Comparison of ENCODE assay signal across 1 cellular context in genomic region chr20:35699127-35699913, GRCh38.
TF ChIP-seq lines count a peak whose summit lies in the region.

NFS1 (minus strand) TSS chr20:35699352; CDS start chr20:35699288, 64 bp downstream.
ROMO1 (plus strand) TSS chr20:35699405; CDS start chr20:35699633, 228 bp downstream.

TF ChIP-seq in WTC11, 78 proteins besides CTCF, POLR2A, EP300 and RAD21 (continued from another document):
- TF ChIP-seq FOXP4 (CRISPR knock-in tag; IDR thresholded peaks at IDR 0.05) = no peak
- TF ChIP-seq ZNF219 (CRISPR knock-in tag; IDR thresholded peaks at IDR 0.05; ENCODE audit: borderline replicate concordance) = no peak
- no peak for TF ChIP-seq CREB1 (CRISPR knock-in tag; IDR thresholded peaks at IDR 0.05)
- TF ChIP-seq EMX1 (CRISPR knock-in tag; IDR thresholded peaks at IDR 0.05) = no peak
- no peak for TF ChIP-seq ZSCAN18 (CRISPR knock-in tag; IDR thresholded peaks at IDR 0.05)
- no peak for TF ChIP-seq GTF2I (CRISPR knock-in tag; conservative IDR thresholded peaks at IDR 0.05)
- TF ChIP-seq AFF4 (CRISPR knock-in tag; IDR thresholded peaks at IDR 0.05; ENCODE audit: borderline replicate concordance) = no peak
- TF ChIP-seq E2F1 (CRISPR knock-in tag; IDR thresholded peaks at IDR 0.05) = no peak
- TF ChIP-seq SMAD3 (CRISPR knock-in tag; IDR thresholded peaks at IDR 0.05; ENCODE audit: borderline replicate concordance) = peak; percentile 81
- TF ChIP-seq AR (CRISPR knock-in tag; IDR thresholded peaks at IDR 0.05) = no peak
- no peak; the same call in 1 of the 2 replicates for TF ChIP-seq SMAD4 (CRISPR knock-in tag; IDR thresholded peaks at IDR 0.05)
- peak; percentile 67; the same call in 1 of the 2 replicates for TF ChIP-seq ARID4B (CRISPR knock-in tag; IDR thresholded peaks at IDR 0.05; ENCODE audit: borderline replicate concordance)
- TF ChIP-seq TEAD4 (CRISPR knock-in tag; IDR thresholded peaks at IDR 0.05) = no peak
- no peak for TF ChIP-seq ZNF532 (CRISPR knock-in tag; IDR thresholded peaks at IDR 0.05; ENCODE audit: borderline replicate concordance)
- 0 out of 2 replicates have a peak, but pooled peaks have one; percentile 30 for TF ChIP-seq ATF2 (CRISPR knock-in tag; IDR thresholded peaks at IDR 0.05; ENCODE audit: borderline replicate concordance, low read depth)
- no peak for TF ChIP-seq KAT7 (CRISPR knock-in tag; IDR thresholded peaks at IDR 0.05; ENCODE audit: borderline replicate concordance)
- no peak for TF ChIP-seq HMGA2 (CRISPR knock-in tag; IDR thresholded peaks at IDR 0.05)
- no peak for TF ChIP-seq ATF1 (CRISPR knock-in tag; IDR thresholded peaks at IDR 0.05)
- peak; percentile 79 for TF ChIP-seq E2F5 (CRISPR knock-in tag; IDR thresholded peaks at IDR 0.05)
